In the genomic region with DNA sequence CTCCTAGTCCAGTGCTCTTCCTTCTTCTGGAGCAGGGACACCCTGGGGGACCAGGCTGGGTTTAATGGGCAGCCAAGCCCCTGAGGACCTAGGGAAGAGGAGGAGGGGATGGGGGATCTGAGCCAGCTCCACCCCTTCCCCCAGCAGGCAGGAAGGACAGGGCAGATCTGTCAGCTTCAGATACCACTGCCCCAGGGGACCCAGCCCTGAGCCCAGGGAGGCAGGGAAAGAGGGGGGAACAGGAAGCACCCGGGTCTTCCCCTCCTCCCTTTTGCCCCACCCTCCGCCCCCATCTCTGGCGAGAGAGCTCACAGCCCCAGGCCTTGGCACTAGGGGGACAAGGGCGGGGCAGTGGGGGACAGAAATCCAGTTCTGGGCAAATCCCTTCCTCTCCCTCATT, we compare ENCODE assay signal across 16 cellular contexts. TPM values are rescaled to one million over a fixed set of nuclear protein-coding genes. Genes with fewer than 3 reads are reported as not detected.
DNase-seq lines count a peak whose midpoint lies in the region; ATAC-seq and TF ChIP-seq lines count a peak whose summit lies in the region.
"Had no signal": no experiment of that assay in that cellular context is flagged by ENCODE, and none has a peak within 500 bp of the region (broad histone marks: within the 10 kb centered on the region; RNA-seq: fewer than 3 reads in every experiment).

No MANE protein-coding gene starts in this region.

- no peak overlapping the region for H3K27ac Mint-ChIP-seq in memory B cell
- no peak overlapping the region for H3K27ac Mint-ChIP-seq in mesothelial cell of epicardium
- H3K27ac Mint-ChIP-seq: activated CD4-positive, alpha-beta memory T cell treated with anti-CD3 and anti-CD28 coated beads, Interleukin-2, amount 10 ng/mL, durations not matched to agents 7 days and 5 days had no signal

- CTCF ChIA-PET in A673 (lab: Charles Lee) = no interaction called here

- H3K27me3 ChIP-seq in A673 (replicated peaks; ENCODE audit: insufficient read depth, low read depth, low read length, poor library complexity) (no peaks in the 10 kb centered on the region), H7 (ENCODE audit: control insufficient read depth, insufficient read depth, low read length) (no peaks in the 10 kb centered on the region)
- H3K27me3 ChIP-seq: body of pancreas had no signal

- DNase-seq in A673 (ENCODE audit: low spot score) (peak; percentile 31), H7 (peak; percentile 72), UCSD-AML1 (lab: John Stamatoyannopoulos, UW; ENCODE audit: unreplicated experiment) (peak; percentile 84), memory B cell (ENCODE audit: low spot score in 2 of 2) (no peak), T-helper 1 cell (no peak), mesothelial cell of epicardium (ENCODE audit: low spot score in 2 of 2, unreplicated experiment in 2 of 2) (no peak)
- DNase-seq in activated CD4-positive, alpha-beta T cell treated with anti-CD3 and anti-CD28 coated beads, Interleukin-2, amount 50 U/mL, for 4 hours = no peak
- no peak for DNase-seq in activated CD4-positive, CD25-positive, alpha-beta regulatory T cell treated with anti-CD3 and anti-CD28 coated beads, Interleukin-2, amount 50 U/mL, for 72 hours
- DNase-seq: activated CD4-positive, alpha-beta memory T cell treated with anti-CD3 and anti-CD28 coated beads, Interleukin-2, amount 10 ng/mL, durations not matched to agents 7 days and 5 days; activated naive CD4-positive, alpha-beta T cell; body of pancreas; lower lobe of right lung; PC-3 had no signal

- intact Hi-C loops in A673 (cut with micrococcal nuclease; ENCODE audit: unreplicated experiment) = no loop called here

- H3K4me1 Mint-ChIP-seq in memory B cell (peaks cover 20% of the 10 kb centered on the region), mesothelial cell of epicardium (peaks cover 22% of the 10 kb centered on the region)

- H3K9me3 Mint-ChIP-seq in memory B cell (no peaks in the 10 kb centered on the region), mesothelial cell of epicardium (no peaks in the 10 kb centered on the region)
- H3K9me3 Mint-ChIP-seq: activated CD4-positive, alpha-beta memory T cell treated with anti-CD3 and anti-CD28 coated beads, Interleukin-2, amount 10 ng/mL, durations not matched to agents 7 days and 5 days had no signal

- BruUV-seq in A673 (replicated peaks; lab: Mats Ljungman, UMichigan) = no TSS peak

- peaks cover 7% of the 10 kb centered on the region for H3K27me3 Mint-ChIP-seq in memory B cell
- H3K27me3 Mint-ChIP-seq in mesothelial cell of epicardium (ENCODE audit: low read depth) = no peaks in the 10 kb centered on the region
- H3K27me3 Mint-ChIP-seq: activated CD4-positive, alpha-beta memory T cell treated with anti-CD3 and anti-CD28 coated beads, Interleukin-2, amount 10 ng/mL, durations not matched to agents 7 days and 5 days had no signal

- H3K36me3 Mint-ChIP-seq in memory B cell = peaks cover 5% of the 10 kb centered on the region
- no peaks in the 10 kb centered on the region for H3K36me3 Mint-ChIP-seq in mesothelial cell of epicardium

- no peaks in the 10 kb centered on the region for H3K36me3 ChIP-seq in A673 (ENCODE audit: insufficient read depth, low read length, poor library complexity, severe bottlenecking)
- H3K36me3 ChIP-seq in H7 (replicated peaks; ENCODE audit: control insufficient read depth, insufficient read depth, low read length) = no peaks in the 10 kb centered on the region
- H3K36me3 ChIP-seq: lower lobe of right lung had no signal

- H3K4me3 Mint-ChIP-seq in memory B cell (peak overlapping the region; percentile 17), mesothelial cell of epicardium (no peak overlapping the region)
- H3K4me3 Mint-ChIP-seq: activated CD4-positive, alpha-beta memory T cell treated with anti-CD3 and anti-CD28 coated beads, Interleukin-2, amount 10 ng/mL, durations not matched to agents 7 days and 5 days had no signal

- no peak overlapping the region for H3K27ac ChIP-seq in A673 (ENCODE audit: low read depth, low read length, poor library complexity, severe bottlenecking)
- H3K27ac ChIP-seq: body of pancreas, lower lobe of right lung had no signal

- TF ChIP-seq CTCF in A673 (conservative IDR thresholded peaks at IDR 0.05; ENCODE audit: low read depth, low read length) (no peak), mesothelial cell of epicardium (IDR thresholded peaks at IDR 0.05; ENCODE audit: unreplicated experiment) (no peak)

- H3K4me1 ChIP-seq in A673 (ENCODE audit: insufficient read depth, low read length, poor library complexity, severe bottlenecking) = peaks cover 19% of the 10 kb centered on the region

- POLR2A ChIA-PET in A673 (lab: Charles Lee; ENCODE audit: low non-redundant PET) = no interaction called here

- H3K4me3 ChIP-seq in A673 (ENCODE audit: low read depth, low read length, poor library complexity, severe bottlenecking) (no peak overlapping the region), H7 (ENCODE audit: insufficient read depth, low read depth, low read length) (no peak overlapping the region)
- H3K4me3 ChIP-seq: body of pancreas, lower lobe of right lung, skin epidermis had no signal

- H3K9me3 ChIP-seq in A673 (ENCODE audit: low read depth, low read length, poor library complexity, severe bottlenecking) = no peaks in the 10 kb centered on the region
- H3K9me3 ChIP-seq: body of pancreas, lower lobe of right lung had no signal

- ATAC-seq in memory B cell (ENCODE audit: low read depth) = peak; percentile 61
- ATAC-seq: body of pancreas, lower lobe of right lung, PC-3 had no signal

RNA-seq across cellular contexts. Expression of gene SOX10, which starts 11.7 kb away (rescaled TPM):
- total RNA-seq in A673 (2021) (not detected in 2 replicates), mesothelial cell of epicardium (0.07 to 0.33 TPM (median 0.09 TPM) in 3 replicates)
- total RNA-seq in H7 (2014; rRNA removed; shearing (Covaris generic)) = 3.5 and 3.7 TPM in 2 replicates
- total RNA-seq: activated CD4-positive, alpha-beta memory T cell treated with anti-CD3 and anti-CD28 coated beads, Interleukin-2, amount 10 ng/mL, durations not matched to agents 7 days and 5 days; HT1080; lower lobe of right lung; T-helper 2 cell treated with Interferon-gamma antibody and Interleukin-4, amounts not matched to agents 100 ng/mL and 5 ng/mL, for 36 hours had no signal

RNA-seq across cellular contexts. Expression of gene POLR2F, which starts 42.6 kb away (rescaled TPM):
- 150 and 162 TPM in 2 replicates for total RNA-seq in A673 (2021)
- total RNA-seq in H7 (2014; rRNA removed; shearing (Covaris generic)) = 47.7 and 80.8 TPM in 2 replicates
- total RNA-seq in mesothelial cell of epicardium = 63.8 to 70.0 TPM (median 66.3 TPM) in 3 replicates

RNA-seq across cellular contexts. Expression of gene C22orf23, which starts 42.7 kb away (rescaled TPM):
- total RNA-seq in A673 (2021) (0.64 and 0.66 TPM in 2 replicates), mesothelial cell of epicardium (0.31 to 0.40 TPM in 2 of 3 replicates, not detected in the other)
- total RNA-seq in H7 (2014; rRNA removed; shearing (Covaris generic)) = 0.26 and 0.28 TPM in 2 replicates
- total RNA-seq: activated CD4-positive, alpha-beta memory T cell treated with anti-CD3 and anti-CD28 coated beads, Interleukin-2, amount 10 ng/mL, durations not matched to agents 7 days and 5 days; body of pancreas; T-helper 2 cell treated with Interferon-gamma antibody and Interleukin-4, amounts not matched to agents 100 ng/mL and 5 ng/mL, for 36 hours had no signal

Comparison
In these comparisons a context has a peak if more than half of its experiments do, and no peak if none do; other contexts are left out.
1. DNase-seq: peak in A673 (single experiment), H7 (single experiment) and UCSD-AML1 (single experiment); none in memory B cell (0 of 2), activated CD4-positive, alpha-beta T cell treated with anti-CD3 and anti-CD28 coated beads, Interleukin-2, amount 50 U/mL, for 4 hours (0 of 2), T-helper 1 cell (0 of 5), activated CD4-positive, CD25-positive, alpha-beta regulatory T cell treated with anti-CD3 and anti-CD28 coated beads, Interleukin-2, amount 50 U/mL, for 72 hours (single experiment) and mesothelial cell of epicardium (0 of 2).